ENCODE assay signal across 1 cellular context in genomic region chr18:49898421-49898820, GRCh38.
A peak's percentile ranks its signal among the peaks of the same experiment; 100 is the strongest.
TF ChIP-seq lines count a peak whose summit lies in the region.

No MANE protein-coding gene starts in this region.

TF ChIP-seq in K562, 482 proteins besides CTCF, POLR2A, EP300 and RAD21 (continued from another document):
- TF ChIP-seq SFPQ (IDR thresholded peaks at IDR 0.05; ENCODE audit: low read depth, low read length) (no peak), MIER1 (IDR thresholded peaks at IDR 0.05; ENCODE audit: low read depth) (peak; percentile 92), JUND (IDR thresholded peaks at IDR 0.05; ENCODE audit: borderline replicate concordance, low read depth, low read length) (0 out of 2 replicates have a peak, but pooled peaks have one; percentile 14), JUND (tag; IDR thresholded peaks at IDR 0.05; ENCODE audit: borderline replicate concordance, low read depth, low read length) (peak; percentile 30; the same call in 1 of the 3 replicates), RCOR1 (IDR thresholded peaks at IDR 0.05; ENCODE audit: borderline replicate concordance in 1 of 2, low read depth in 2 of 2, low read length in 2 of 2) (peak in 1 of 2 experiments; percentile 29; a peak in 1 of 4 replicates), ELF1 (tag; IDR thresholded peaks at IDR 0.05) (no peak), ATF3 (IDR thresholded peaks at IDR 0.05) (peak; percentile 71), ATF3 (CRISPR knock-in tag; conservative IDR thresholded peaks at IDR 0.05) (no peak), PRMT5 (CRISPR knock-in tag; IDR thresholded peaks at IDR 0.05) (no peak), MECOM (CRISPR knock-in tag; IDR thresholded peaks at IDR 0.05) (no peak)
